8 cellular contexts compared by ENCODE assay signal in the genomic region with DNA sequence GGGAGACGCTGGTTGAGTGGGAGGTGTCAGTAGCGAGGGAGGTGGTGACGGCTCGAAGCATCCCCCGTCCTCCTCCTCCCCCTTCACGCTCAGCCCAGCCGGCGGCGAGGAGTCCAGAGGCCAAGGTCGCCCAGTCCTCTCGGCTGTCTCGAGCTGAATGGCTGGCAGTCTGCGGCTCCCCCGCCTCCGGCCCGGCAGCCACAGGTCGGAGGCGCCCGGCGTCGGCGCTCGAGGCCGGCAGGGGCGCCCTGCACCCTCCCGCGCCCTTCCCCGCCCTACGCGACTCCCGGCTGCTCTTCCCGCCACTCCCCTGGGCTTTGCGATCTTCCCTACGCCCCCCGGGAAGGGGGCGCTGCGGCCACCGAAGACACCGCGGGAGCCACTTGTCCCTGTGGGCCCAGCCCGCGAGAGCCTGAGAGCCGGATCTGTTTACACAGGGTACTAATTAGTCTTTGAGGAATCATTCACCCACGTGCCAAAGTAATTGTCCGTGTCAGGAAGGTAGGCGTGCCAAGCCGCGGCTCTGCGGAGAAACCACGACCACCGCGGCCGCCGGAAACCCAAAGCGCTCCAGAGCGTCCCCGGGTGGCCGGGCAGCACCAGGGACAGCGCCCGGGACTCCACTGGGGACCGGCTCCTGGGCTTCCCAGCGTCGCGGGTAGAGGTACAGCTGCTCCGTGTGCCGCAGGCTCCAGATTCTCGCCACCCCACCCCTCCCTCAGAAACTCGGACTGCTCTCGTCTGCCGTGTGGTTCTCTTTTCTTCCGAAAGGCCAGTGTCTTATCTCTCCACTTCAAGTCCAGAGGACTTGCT. TPM values are rescaled to one million over a fixed set of nuclear protein-coding genes. Genes with fewer than 3 reads are reported as not detected.
DNase-seq lines count a peak whose midpoint lies in the region; ATAC-seq and TF ChIP-seq lines count a peak whose summit lies in the region.

A gene (plus strand): TSS at position 133 of the 813 bp plus-strand sequence.

- H3K27ac ChIP-seq in right cardiac atrium (ENCODE audit: low read length) (no peak within 1 kb of the TSS), temporal lobe (ENCODE audit: low read depth, low read length) (no peak within 1 kb of the TSS)

- H3K9me3 ChIP-seq in right cardiac atrium (ENCODE audit: control insufficient read depth, low read length): no peaks in the 10 kb centered on the region

- no peaks in the 10 kb centered on the region for H3K36me3 Mint-ChIP-seq in activated CD4-positive, alpha-beta memory T cell treated with anti-CD3 and anti-CD28 coated beads for 36 hours

- intact Hi-C loops in right cardiac atrium (cut with DNase I): no loop called here
- intact Hi-C loops in activated CD4-positive, alpha-beta memory T cell treated with anti-CD3 and anti-CD28 coated beads for 36 hours (cut with micrococcal nuclease): loop anchor here (1.0 kb wide), 1 partner anchor 9 kb away; no protein-coding TSS in a partner anchor

- CTCF ChIA-PET in activated CD4-positive, alpha-beta memory T cell treated with anti-CD3 and anti-CD28 coated beads for 36 hours (lab: Charles Lee): interaction anchor here (0.6 to 0.9 kb wide), 2 partner anchors 13 to 340 kb away, joined by 3 read pairs; no protein-coding TSS in a partner anchor

- POLR2A ChIA-PET in activated CD4-positive, alpha-beta memory T cell treated with anti-CD3 and anti-CD28 coated beads for 36 hours (lab: Charles Lee): no interaction called here

- H3K4me3 ChIP-seq in GM12875 (ENCODE audit: low read depth, low read length) (no peak within 1 kb of the TSS), right cardiac atrium (ENCODE audit: low read length) (no peak within 1 kb of the TSS)

- H3K4me1 ChIP-seq in right cardiac atrium (ENCODE audit: control insufficient read depth, insufficient read depth, low read length): no peaks in the 10 kb centered on the region

- no peaks in the 10 kb centered on the region for H3K9me3 Mint-ChIP-seq in activated CD4-positive, alpha-beta memory T cell treated with anti-CD3 and anti-CD28 coated beads for 36 hours

- DNase-seq in 8988T (peak; percentile 49), NCI-H774 (lab: John Stamatoyannopoulos, UW) (peak; percentile 42), right cardiac atrium (peak in 2 of 3 donors; percentile 48 to 51), NCI-H2107 treated with DMSO at 0.1 percent for 48 hours (lab: John Stamatoyannopoulos, UW; ENCODE audit: unreplicated experiment) (no peak)
- DNase-seq in activated CD4-positive, alpha-beta memory T cell treated with anti-CD3 and anti-CD28 coated beads for 36 hours: no peak
- no peak for DNase-seq in activated CD4-positive, CD25-positive, alpha-beta regulatory T cell treated with anti-CD3 and anti-CD28 coated beads, Interleukin-2, amount 50 U/mL, for 72 hours

- peaks cover 31% of the 10 kb centered on the region for H3K4me1 Mint-ChIP-seq in activated CD4-positive, alpha-beta memory T cell treated with anti-CD3 and anti-CD28 coated beads for 36 hours (ENCODE audit: low read depth)

- WGBS in right cardiac atrium: 1% methylated on average over 71 of the region's 71 CpGs

- no peaks in the 10 kb centered on the region for H3K27me3 ChIP-seq in right cardiac atrium (ENCODE audit: control insufficient read depth, insufficient read depth)

- peak; percentile 57 to 60 for ATAC-seq in right cardiac atrium

- peak; percentile 1 for TF ChIP-seq CTCF in GM12875 (IDR thresholded peaks at IDR 0.05; ENCODE audit: borderline replicate concordance, insufficient read depth, low read depth, low read length)

- H3K27ac Mint-ChIP-seq in activated CD4-positive, alpha-beta memory T cell treated with anti-CD3 and anti-CD28 coated beads for 36 hours: no peak within 1 kb of the TSS

- H3K4me3 Mint-ChIP-seq in activated CD4-positive, alpha-beta memory T cell treated with anti-CD3 and anti-CD28 coated beads for 36 hours: no peak within 1 kb of the TSS

- peaks cover 62% of the 10 kb centered on the region for H3K27me3 Mint-ChIP-seq in activated CD4-positive, alpha-beta memory T cell treated with anti-CD3 and anti-CD28 coated beads for 36 hours

RNA-seq across cellular contexts. Expression of the gene that starts here (rescaled TPM):
- total RNA-seq in right cardiac atrium: not detected
- not detected for polyA plus RNA-seq in right cardiac atrium
- total RNA-seq in temporal lobe: 34.9 TPM
- not detected for total RNA-seq in activated CD4-positive, alpha-beta memory T cell treated with anti-CD3 and anti-CD28 coated beads for 36 hours

Comparison
In these comparisons a context has a peak if more than half of its experiments do, and no peak if none do; other contexts are left out.
1. RNA of the gene that starts here (total RNA-seq): 34.9 TPM in temporal lobe (single experiment); not detected in right cardiac atrium and not detected in activated CD4-positive, alpha-beta memory T cell treated with anti-CD3 and anti-CD28 coated beads for 36 hours; every median in the first group is over 10 times any median in the second.
2. Peak in DNase-seq and ATAC-seq in right cardiac atrium; RNA of the gene not detected or under 1 TPM.
3. DNase-seq: peak in 8988T (single experiment) and NCI-H774 (single experiment); none in activated CD4-positive, alpha-beta memory T cell treated with anti-CD3 and anti-CD28 coated beads for 36 hours (single experiment), NCI-H2107 treated with DMSO at 0.1 percent for 48 hours (single experiment) and activated CD4-positive, CD25-positive, alpha-beta regulatory T cell treated with anti-CD3 and anti-CD28 coated beads, Interleukin-2, amount 50 U/mL, for 72 hours (single experiment).